8 cellular contexts compared by ENCODE assay signal in genomic region chr1:22053861-22054770, GRCh38. TPM values are rescaled to one million over a fixed set of nuclear protein-coding genes. Genes with fewer than 3 reads are reported as not detected.
A peak's percentile ranks its signal among the peaks of the same experiment; 100 is the strongest.
DNase-seq lines count a peak whose midpoint lies in the region; ATAC-seq and TF ChIP-seq lines count a peak whose summit lies in the region.

No MANE protein-coding gene starts in this region.

- H3K9me3 ChIP-seq in left lung, result no peaks in the 10 kb centered on the region
- H3K9me3 ChIP-seq in transverse colon, result no peaks in the 10 kb centered on the region

- in situ Hi-C loops in transverse colon (cut with MboI; ENCODE audit: low pct_ligation_motif_present in 1 of 4, low pct_unique_long_range_greater_than_20kb in 1 of 4, low sequenced_read_pairs in 3 of 4), result no loop called here

- H3K4me3 ChIP-seq in left lung, result peak overlapping the region; percentile 75
- H3K4me3 ChIP-seq in transverse colon, result peak overlapping the region; percentile 86 to 100 (median 98)

- H3K4me1 ChIP-seq in left lung, result peaks cover 31 to 57% of the 10 kb centered on the region in 2 donors
- H3K4me1 ChIP-seq in transverse colon, result peaks cover 16 to 54% (median 38%) of the 10 kb centered on the region in 4 donors

- H3K36me3 Mint-ChIP-seq in activated naive CD4-positive, alpha-beta T cell treated with anti-CD3 and anti-CD28 coated beads, Interleukin-2, amount 50 U/mL, for 24 hours, result peaks cover 12% of the 10 kb centered on the region
- peaks cover 41% of the 10 kb centered on the region for H3K36me3 Mint-ChIP-seq in activated naive CD8-positive, alpha-beta T cell treated with anti-CD3 and anti-CD28 coated beads, Interleukin-2, amount 50 U/mL, for 24 hours (ENCODE audit: low read depth)

- TF ChIP-seq CTCF in left lung (IDR thresholded peaks at IDR 0.05), result no peak
- TF ChIP-seq CTCF in transverse colon (IDR thresholded peaks at IDR 0.05), result no peak

- H3K36me3 ChIP-seq in left lung (peaks cover 0 to 18% of the 10 kb centered on the region in 2 donors), transverse colon (no peaks in the 10 kb centered on the region)

- peaks cover 53% of the 10 kb centered on the region for H3K4me1 Mint-ChIP-seq in activated naive CD4-positive, alpha-beta T cell treated with anti-CD3 and anti-CD28 coated beads, Interleukin-2, amount 50 U/mL, for 24 hours
- peaks cover 71% of the 10 kb centered on the region for H3K4me1 Mint-ChIP-seq in activated naive CD8-positive, alpha-beta T cell treated with anti-CD3 and anti-CD28 coated beads, Interleukin-2, amount 50 U/mL, for 24 hours

- TF ChIP-seq POLR2A in transverse colon (IDR thresholded peaks at IDR 0.05), result no peak

- no peak for DNase-seq in activated naive CD4-positive, alpha-beta T cell treated with Interleukin-2 at 50 U/mL for 16 hours
- no peak for DNase-seq in activated naive CD8-positive, alpha-beta T cell treated with anti-CD3 and anti-CD28 coated beads, Interleukin-2, amount 50 U/mL, for 24 hours
- DNase-seq in left lung, result no peak
- no peak for DNase-seq in transverse colon
- no peak for DNase-seq in stimulated activated CD4-positive, alpha-beta T cell treated with anti-CD3 and anti-CD28 coated beads, Interleukin-2, amount 100 ng/mL, for 24 hours
- DNase-seq in DMS 273 treated with DMSO at 0.1 percent for 48 hours (lab: John Stamatoyannopoulos, UW), result no peak

- peak; percentile 6 for ATAC-seq in activated naive CD8-positive, alpha-beta T cell treated with anti-CD3 and anti-CD28 coated beads, Interleukin-2, amount 50 U/mL, for 24 hours
- ATAC-seq in left lung, result no peak
- ATAC-seq in GM21447 (IDR thresholded peaks at IDR 0.05; ENCODE audit: unreplicated experiment), result no peak

- H3K27ac ChIP-seq in left lung, result peak overlapping the region; percentile 98 to 99
- H3K27ac ChIP-seq in transverse colon, result peak overlapping the region; percentile 99 to 100 (median 100)

- H3K27me3 Mint-ChIP-seq in activated naive CD4-positive, alpha-beta T cell treated with anti-CD3 and anti-CD28 coated beads, Interleukin-2, amount 50 U/mL, for 24 hours, result no peaks in the 10 kb centered on the region
- no peaks in the 10 kb centered on the region for H3K27me3 Mint-ChIP-seq in activated naive CD8-positive, alpha-beta T cell treated with anti-CD3 and anti-CD28 coated beads, Interleukin-2, amount 50 U/mL, for 24 hours

- intact Hi-C loops in left lung (cut with DNase I), result no loop called here
- intact Hi-C loops in transverse colon (cut with DNase I; ENCODE audit: low total_unique reads), result loop anchor here (10.0 kb wide), 1 partner anchor 61 kb away; no protein-coding TSS in a partner anchor

- H3K27me3 ChIP-seq in left lung (no peaks in the 10 kb centered on the region), transverse colon (no peaks in the 10 kb centered on the region)

- WGBS in transverse colon (ENCODE audit: low coverage in 1 of 2), 2 donors, result 29 to 39% methylated on average over 9 to 19 of the region's 19 CpGs

- H3K9me3 Mint-ChIP-seq in activated naive CD4-positive, alpha-beta T cell treated with anti-CD3 and anti-CD28 coated beads, Interleukin-2, amount 50 U/mL, for 24 hours, result no peaks in the 10 kb centered on the region
- H3K9me3 Mint-ChIP-seq in activated naive CD8-positive, alpha-beta T cell treated with anti-CD3 and anti-CD28 coated beads, Interleukin-2, amount 50 U/mL, for 24 hours, result no peaks in the 10 kb centered on the region

- peak overlapping the region; percentile 98 for H3K27ac Mint-ChIP-seq in activated naive CD4-positive, alpha-beta T cell treated with anti-CD3 and anti-CD28 coated beads, Interleukin-2, amount 50 U/mL, for 24 hours
- peak overlapping the region; percentile 95 for H3K27ac Mint-ChIP-seq in activated naive CD8-positive, alpha-beta T cell treated with anti-CD3 and anti-CD28 coated beads, Interleukin-2, amount 50 U/mL, for 24 hours

- TF ChIP-seq EP300 in transverse colon (IDR thresholded peaks at IDR 0.05; ENCODE audit: low read depth), result no peak

- peak overlapping the region; percentile 100 for H3K4me3 Mint-ChIP-seq in activated naive CD4-positive, alpha-beta T cell treated with anti-CD3 and anti-CD28 coated beads, Interleukin-2, amount 50 U/mL, for 24 hours
- H3K4me3 Mint-ChIP-seq in activated naive CD8-positive, alpha-beta T cell treated with anti-CD3 and anti-CD28 coated beads, Interleukin-2, amount 50 U/mL, for 24 hours, result peak overlapping the region; percentile 98

RNA-seq across cellular contexts. Expression of gene CDC42, which starts 1.6 kb away (rescaled TPM):
- total RNA-seq in left lung (100 to 1,000 TPM; 277 to 292 TPM), transverse colon (100 to 1,000 TPM; 140 to 245 (median 174) TPM)

RNA-seq across cellular contexts. Expression of gene CELA3A, which starts 52.7 kb away (rescaled TPM):
- total RNA-seq in left lung (not detected), transverse colon (not detected)
